Comparison of ENCODE assay signal across 1 cellular context in the genomic region with DNA sequence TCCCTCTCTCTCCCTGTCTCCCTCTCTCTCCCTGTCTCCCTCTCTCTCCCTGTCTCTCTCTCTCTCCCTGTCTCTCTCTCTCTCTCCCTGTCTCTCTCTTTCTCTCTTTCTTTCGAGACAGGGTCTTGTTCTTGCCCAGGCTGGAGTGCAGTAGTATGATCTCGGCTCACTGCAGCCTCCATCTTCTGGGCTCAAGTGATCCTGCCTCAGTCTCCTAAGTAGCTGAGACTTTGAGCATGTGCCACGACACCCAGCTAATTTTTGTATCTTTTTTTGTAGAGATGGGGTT.
TF ChIP-seq lines count a peak whose summit lies in the region.

No MANE protein-coding gene starts in this region.

TF ChIP-seq in A549, 52 proteins besides CTCF, POLR2A, EP300 and RAD21 (continued from another document):
- no peak for TF ChIP-seq HOXB13 (CRISPR knock-in tag; IDR thresholded peaks at IDR 0.05; ENCODE audit: low read depth)
- no peak for TF ChIP-seq BHLHE40 (IDR thresholded peaks at IDR 0.05; ENCODE audit: low read depth, low read length)
- no peak for TF ChIP-seq HDAC2 (IDR thresholded peaks at IDR 0.05)
- TF ChIP-seq, protein P1, sequence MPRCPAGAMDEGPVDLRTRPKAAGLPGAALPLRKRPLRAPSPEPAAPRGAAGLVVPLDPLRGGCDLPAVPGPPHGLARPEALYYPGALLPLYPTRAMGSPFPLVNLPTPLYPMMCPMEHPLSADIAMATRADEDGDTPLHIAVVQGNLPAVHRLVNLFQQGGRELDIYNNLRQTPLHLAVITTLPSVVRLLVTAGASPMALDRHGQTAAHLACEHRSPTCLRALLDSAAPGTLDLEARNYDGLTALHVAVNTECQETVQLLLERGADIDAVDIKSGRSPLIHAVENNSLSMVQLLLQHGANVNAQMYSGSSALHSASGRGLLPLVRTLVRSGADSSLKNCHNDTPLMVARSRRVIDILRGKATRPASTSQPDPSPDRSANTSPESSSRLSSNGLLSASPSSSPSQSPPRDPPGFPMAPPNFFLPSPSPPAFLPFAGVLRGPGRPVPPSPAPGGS (IDR thresholded peaks at IDR 0.05), result no peak
- no peak for TF ChIP-seq TP53 (CRISPR knock-in tag; IDR thresholded peaks at IDR 0.05)
- TF ChIP-seq EHF (CRISPR knock-in tag; IDR thresholded peaks at IDR 0.05), result no peak
- no peak for TF ChIP-seq CBX8 (IDR thresholded peaks at IDR 0.05)
